1 cellular context compared by ENCODE assay signal in genomic region chr10:43380610-43381222, GRCh38.
TF ChIP-seq lines count a peak whose summit lies in the region.

No MANE protein-coding gene starts in this region.

TF ChIP-seq in K562, 482 proteins besides CTCF, POLR2A, EP300 and RAD21 (continued from another document and continues in another):
- TF ChIP-seq CAMTA2 (CRISPR knock-in tag; conservative IDR thresholded peaks at IDR 0.05), result no peak
- TF ChIP-seq FOSL1 (tag; conservative IDR thresholded peaks at IDR 0.05), result no peak
- TF ChIP-seq CBX5 (IDR thresholded peaks at IDR 0.05; ENCODE audit: borderline replicate concordance, low read depth), result no peak
- TF ChIP-seq ELK3 (CRISPR knock-in tag; IDR thresholded peaks at IDR 0.05), result no peak
- TF ChIP-seq L3MBTL2 (IDR thresholded peaks at IDR 0.05), result peak; percentile 79
- peak; percentile 64; the same call in 1 of the 2 replicates for TF ChIP-seq CXXC5 (CRISPR knock-in tag; IDR thresholded peaks at IDR 0.05)
- TF ChIP-seq RAD51 (IDR thresholded peaks at IDR 0.05; ENCODE audit: borderline replicate concordance, low read depth), result no peak
- TF ChIP-seq TEAD1 (CRISPR knock-in tag; IDR thresholded peaks at IDR 0.05), result 0 out of 4 replicates have a peak, but pooled peaks of 1 of the 2 experiments have one; percentile 9
- TF ChIP-seq DLX4 (CRISPR knock-in tag; IDR thresholded peaks at IDR 0.05), result no peak
- TF ChIP-seq TRIM28 (IDR thresholded peaks at IDR 0.05), result 0 out of 2 replicates have a peak, but pooled peaks have one; percentile 33
- no peak for TF ChIP-seq TAF9B (IDR thresholded peaks at IDR 0.05; ENCODE audit: partially characterized antibody)
- TF ChIP-seq GABPB1 (CRISPR knock-in tag; IDR thresholded peaks at IDR 0.05), result no peak
- TF ChIP-seq GATAD2B (IDR thresholded peaks at IDR 0.05; ENCODE audit: borderline replicate concordance), result no peak
- no peak for TF ChIP-seq ZNF586 (CRISPR knock-in tag; conservative IDR thresholded peaks at IDR 0.05)
- TF ChIP-seq ZNF57 (CRISPR knock-in tag; IDR thresholded peaks at IDR 0.05), result no peak
- TF ChIP-seq BCOR (IDR thresholded peaks at IDR 0.05), result peak; percentile 4; the same call in 1 of the 2 replicates
- 0 out of 2 replicates have a peak, but pooled peaks have one; percentile 24 for TF ChIP-seq TCF15 (CRISPR knock-in tag; IDR thresholded peaks at IDR 0.05)
- no peak for TF ChIP-seq ATF6 (CRISPR knock-in tag; IDR thresholded peaks at IDR 0.05)
- no peak; a peak in 1 of 4 replicates for TF ChIP-seq MAZ (CRISPR knock-in tag; conservative IDR thresholded peaks at IDR 0.05 in 1 of 2, IDR thresholded peaks at IDR 0.05 in 1 of 2)
- no peak for TF ChIP-seq SIN3A (IDR thresholded peaks at IDR 0.05; ENCODE audit: borderline replicate concordance in 2 of 2, control insufficient read depth in 1 of 2, low read depth in 2 of 2, low read length in 2 of 2)
- no peak for TF ChIP-seq PCBP1 (IDR thresholded peaks at IDR 0.05; ENCODE audit: low read depth, low read length, poor library complexity, severe bottlenecking)
- no peak for TF ChIP-seq ZFP30 (CRISPR knock-in tag; IDR thresholded peaks at IDR 0.05; ENCODE audit: borderline replicate concordance)
- no peak for TF ChIP-seq E2F3 (CRISPR knock-in tag; IDR thresholded peaks at IDR 0.05)
- TF ChIP-seq FOS (IDR thresholded peaks at IDR 0.05; ENCODE audit: extremely low read depth, insufficient read length), result no peak
- peak in 1 of 2 experiments; percentile 62; a peak in 2 of 4 replicates for TF ChIP-seq KDM1A (IDR thresholded peaks at IDR 0.05)
- no peak for TF ChIP-seq HNRNPH1 (optimal IDR thresholded peaks at IDR 0.05; ENCODE audit: low read depth, low read length)
- TF ChIP-seq MLX (CRISPR knock-in tag; conservative IDR thresholded peaks at IDR 0.05), result no peak
- TF ChIP-seq SMARCC2 (IDR thresholded peaks at IDR 0.05; ENCODE audit: low read depth), result peak; percentile 70; the same call in 1 of the 2 replicates
- no peak for TF ChIP-seq ZFP36 (IDR thresholded peaks at IDR 0.05; ENCODE audit: low read depth, low read length, partially characterized antibody)
- peak; percentile 81 for TF ChIP-seq OTX1 (CRISPR knock-in tag; IDR thresholded peaks at IDR 0.05)
- peak; percentile 80 for TF ChIP-seq E2F8 (IDR thresholded peaks at IDR 0.05; ENCODE audit: low read depth, partially characterized antibody)
- TF ChIP-seq ZNF695 (CRISPR knock-in tag; IDR thresholded peaks at IDR 0.05), result no peak
- no peak; the same call in 1 of the 2 replicates for TF ChIP-seq ESRRA (IDR thresholded peaks at IDR 0.05; ENCODE audit: borderline replicate concordance, low read depth)
- no peak for TF ChIP-seq ZNF764 (CRISPR knock-in tag; IDR thresholded peaks at IDR 0.05; ENCODE audit: low read depth)
- no peak for TF ChIP-seq MYNN (IDR thresholded peaks at IDR 0.05)
- TF ChIP-seq MYNN (CRISPR knock-in tag; IDR thresholded peaks at IDR 0.05), result no peak
- no peak for TF ChIP-seq POU5F1 (IDR thresholded peaks at IDR 0.05; ENCODE audit: borderline replicate concordance, low read depth, low read length, partially characterized antibody)
- no peak for TF ChIP-seq NR2C1 (IDR thresholded peaks at IDR 0.05)
- 0 out of 2 replicates have a peak, but pooled peaks have one; percentile 38 for TF ChIP-seq NR2C1 (tag; IDR thresholded peaks at IDR 0.05)
- TF ChIP-seq CHD2 (IDR thresholded peaks at IDR 0.05; ENCODE audit: low read depth, low read length), result no peak
- no peak for TF ChIP-seq SRSF9 (IDR thresholded peaks at IDR 0.05; ENCODE audit: borderline replicate concordance, low read depth, low read length)
- peak; percentile 84; the same call in 1 of the 2 replicates for TF ChIP-seq RHOXF2B (CRISPR knock-in tag; conservative IDR thresholded peaks at IDR 0.05)
- no peak for TF ChIP-seq NR4A1 (CRISPR knock-in tag; IDR thresholded peaks at IDR 0.05)
- peak; percentile 52; the same call in 1 of the 2 replicates for TF ChIP-seq NR4A1 (tag; IDR thresholded peaks at IDR 0.05)
- TF ChIP-seq XRCC4 (IDR thresholded peaks at IDR 0.05; ENCODE audit: extremely low read depth, insufficient read depth, insufficient read length), result no peak
- no peak for TF ChIP-seq ZNF445 (CRISPR knock-in tag; IDR thresholded peaks at IDR 0.05; ENCODE audit: low read depth)
- TF ChIP-seq NFIC (IDR thresholded peaks at IDR 0.05), result no peak
- TF ChIP-seq POLR2AphosphoS2 (IDR thresholded peaks at IDR 0.05; ENCODE audit: low read length), result no peak
- TF ChIP-seq ZNF280A (IDR thresholded peaks at IDR 0.05; ENCODE audit: low read depth, partially characterized antibody), result no peak
- no peak for TF ChIP-seq HMGXB4 (CRISPR knock-in tag; IDR thresholded peaks at IDR 0.05)
- no peak for TF ChIP-seq ZBTB33 (CRISPR knock-in tag; IDR thresholded peaks at IDR 0.05)
- TF ChIP-seq ZNF217 (CRISPR knock-in tag; IDR thresholded peaks at IDR 0.05), result no peak
- no peak for TF ChIP-seq ZNF146 (CRISPR knock-in tag; IDR thresholded peaks at IDR 0.05; ENCODE audit: unreplicated experiment)
- no peak for TF ChIP-seq PHF20 (IDR thresholded peaks at IDR 0.05; ENCODE audit: partially characterized antibody)
- no peak for TF ChIP-seq GTF2B (IDR thresholded peaks at IDR 0.05; ENCODE audit: extremely low read depth, insufficient read length)
- no peak for TF ChIP-seq MCM2 (IDR thresholded peaks at IDR 0.05; ENCODE audit: low read depth)
- no peak for TF ChIP-seq MTF1 (CRISPR knock-in tag; IDR thresholded peaks at IDR 0.05; ENCODE audit: borderline replicate concordance)
- no peak for TF ChIP-seq PHTF2 (CRISPR knock-in tag; IDR thresholded peaks at IDR 0.05)
- no peak for TF ChIP-seq CCAR2 (IDR thresholded peaks at IDR 0.05; ENCODE audit: low read depth, low read length)
- TF ChIP-seq ZNF140 (CRISPR knock-in tag; IDR thresholded peaks at IDR 0.05), result no peak
- TF ChIP-seq MXD1 (CRISPR knock-in tag; IDR thresholded peaks at IDR 0.05; ENCODE audit: borderline replicate concordance, poor library complexity, severe bottlenecking), result no peak
- TF ChIP-seq ESRRB (CRISPR knock-in tag; IDR thresholded peaks at IDR 0.05; ENCODE audit: borderline replicate concordance), result no peak
- no peak for TF ChIP-seq ZC3H8 (IDR thresholded peaks at IDR 0.05)
- TF ChIP-seq MECOM (CRISPR knock-in tag; IDR thresholded peaks at IDR 0.05), result peak; percentile 42; the same call in 1 of the 2 replicates
- no peak for TF ChIP-seq TBP (optimal IDR thresholded peaks at IDR 0.05; ENCODE audit: low read depth, low read length)
- TF ChIP-seq NCOA1 (IDR thresholded peaks at IDR 0.05; ENCODE audit: low read depth), result no peak
